ENCODE assay signal across 1 cellular context in genomic region chr5:155539958-155540595, GRCh38.
TF ChIP-seq lines count a peak whose summit lies in the region.

No MANE protein-coding gene starts in this region.

TF ChIP-seq in H1, 55 proteins besides CTCF, POLR2A, EP300 and RAD21 (continued from another document):
- TF ChIP-seq NANOG (IDR thresholded peaks at IDR 0.05; ENCODE audit: insufficient read depth, low read depth, low read length, poor library complexity, severe bottlenecking) = peak; percentile 76
- no peak for TF ChIP-seq BACH1 (IDR thresholded peaks at IDR 0.05; ENCODE audit: low read length)
- no peak for TF ChIP-seq CTBP2 (IDR thresholded peaks at IDR 0.05; ENCODE audit: borderline replicate concordance, insufficient read depth, insufficient read length, low read length)
- TF ChIP-seq SIRT6 (IDR thresholded peaks at IDR 0.05; ENCODE audit: low read length) = no peak
- no peak for TF ChIP-seq SIN3A (conservative IDR thresholded peaks at IDR 0.05 in 1 of 2, IDR thresholded peaks at IDR 0.05 in 1 of 2; ENCODE audit: low read depth in 1 of 2, low read length in 2 of 2)
- TF ChIP-seq RFX5 (IDR thresholded peaks at IDR 0.05; ENCODE audit: borderline replicate concordance, low read depth, low read length) = no peak
- no peak for TF ChIP-seq KDM1A (IDR thresholded peaks at IDR 0.05; ENCODE audit: borderline replicate concordance, low read length)
